In the genomic region with DNA sequence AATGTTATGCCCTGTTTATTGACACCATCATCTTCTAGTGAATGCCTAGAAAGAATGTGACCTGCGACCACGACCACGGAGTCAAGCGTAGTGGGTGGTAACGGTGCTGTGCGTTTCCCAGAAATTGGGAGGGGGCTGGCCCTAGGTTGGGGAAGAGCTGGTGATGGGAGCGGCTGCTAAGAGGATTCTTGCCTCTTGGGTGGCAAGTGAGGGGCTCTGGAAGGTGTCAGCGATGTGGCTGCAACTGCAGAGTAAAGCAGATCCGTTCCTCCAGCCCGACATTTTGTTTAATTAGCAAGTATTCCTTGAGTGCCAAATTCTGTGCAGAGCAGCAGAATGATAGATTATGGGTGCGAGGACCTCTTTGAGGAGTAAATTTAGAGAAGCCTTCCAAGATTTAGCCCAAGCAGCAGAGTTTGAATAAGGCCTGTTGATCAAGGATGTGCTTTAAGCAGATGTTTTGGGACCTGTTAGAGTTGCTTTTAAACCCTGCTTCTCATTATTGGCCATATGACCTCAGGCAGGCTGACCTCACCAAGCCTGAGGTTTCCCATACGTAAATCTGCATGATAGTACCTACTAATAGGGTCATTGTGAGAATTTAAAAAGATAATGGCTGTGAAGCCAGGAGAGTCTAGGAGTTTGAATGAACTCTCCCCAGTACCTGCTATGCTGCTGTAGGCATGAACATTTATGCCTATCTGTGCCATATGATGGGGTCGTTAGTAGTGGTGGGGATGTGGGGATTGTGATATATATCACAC, we compare ENCODE assay signal across 31 cellular contexts.
"Had no signal": no experiment of that assay in that cellular context is flagged by ENCODE, and none has a peak within 500 bp of the region (broad histone marks: within the 10 kb centered on the region; RNA-seq: fewer than 3 reads in every experiment).

No MANE protein-coding gene starts in this region.

- H3K27ac Mint-ChIP-seq: activated naive CD8-positive, alpha-beta T cell; dendritic cell treated with granulocyte-macrophage colony-stimulating factor and Interleukin-4, amounts not matched to agents 40 ng/mL and 50 ng/mL, for 4 days; stimulated activated effector memory CD8-positive, alpha-beta T cell treated with anti-CD3 and anti-CD28 coated beads, Interleukin-12 subunit alpha, Interleukin-12 subunit beta, amount 100 ng/mL, for 72 hours; type B pancreatic cell had no signal

- H3K36me3 Mint-ChIP-seq: stimulated activated effector memory CD8-positive, alpha-beta T cell treated with anti-CD3 and anti-CD28 coated beads, Interleukin-12 subunit alpha, Interleukin-12 subunit beta, amount 100 ng/mL, for 72 hours had no signal

- H3K4me1 ChIP-seq: gastroesophageal sphincter, left ventricle myocardium inferior, pancreas, prostate gland, uterus had no signal

- H3K4me1 Mint-ChIP-seq: central memory CD8-positive, alpha-beta T cell; naive B cell; stimulated activated effector memory CD8-positive, alpha-beta T cell treated with anti-CD3 and anti-CD28 coated beads, Interleukin-12 subunit alpha, Interleukin-12 subunit beta, amount 100 ng/mL, for 72 hours; stimulated activated naive CD8-positive, alpha-beta T cell treated with anti-CD3 and anti-CD28 coated beads, Interleukin-15, amount 100 ng/mL, for 72 hours had no signal

- H3K27me3 Mint-ChIP-seq: activated naive CD8-positive, alpha-beta T cell; central memory CD8-positive, alpha-beta T cell; dendritic cell treated with granulocyte-macrophage colony-stimulating factor and Interleukin-4, amounts not matched to agents 40 ng/mL and 50 ng/mL, for 4 days; naive B cell; stimulated activated naive CD8-positive, alpha-beta T cell treated with anti-CD3 and anti-CD28 coated beads, Interleukin-15, amount 100 ng/mL, for 72 hours; type B pancreatic cell had no signal

- H3K9me3 Mint-ChIP-seq: central memory CD8-positive, alpha-beta T cell; dendritic cell treated with granulocyte-macrophage colony-stimulating factor and Interleukin-4, amounts not matched to agents 40 ng/mL and 50 ng/mL, for 4 days; naive B cell; stimulated activated effector memory CD8-positive, alpha-beta T cell treated with anti-CD3 and anti-CD28 coated beads, Interleukin-12 subunit alpha, Interleukin-12 subunit beta, amount 100 ng/mL, for 72 hours; stimulated activated naive CD8-positive, alpha-beta T cell treated with anti-CD3 and anti-CD28 coated beads, Interleukin-15, amount 100 ng/mL, for 72 hours; type B pancreatic cell had no signal

- H3K4me3 ChIP-seq: gastroesophageal sphincter, left ventricle myocardium inferior, lung, pancreas, prostate gland, skin epidermis, uterus had no signal

- ATAC-seq: gastroesophageal sphincter; pancreas; sciatic nerve; stimulated activated effector memory CD8-positive, alpha-beta T cell treated with anti-CD3 and anti-CD28 coated beads, Interleukin-12 subunit alpha, Interleukin-12 subunit beta, amount 100 ng/mL, for 72 hours; stimulated activated naive CD8-positive, alpha-beta T cell treated with anti-CD3 and anti-CD28 coated beads, Interleukin-15, amount 100 ng/mL, for 72 hours had no signal

- H3K4me3 Mint-ChIP-seq: activated naive CD8-positive, alpha-beta T cell; central memory CD8-positive, alpha-beta T cell; dendritic cell treated with granulocyte-macrophage colony-stimulating factor and Interleukin-4, amounts not matched to agents 40 ng/mL and 50 ng/mL, for 4 days; naive B cell; stimulated activated effector memory CD8-positive, alpha-beta T cell treated with anti-CD3 and anti-CD28 coated beads, Interleukin-12 subunit alpha, Interleukin-12 subunit beta, amount 100 ng/mL, for 72 hours; stimulated activated naive CD8-positive, alpha-beta T cell treated with anti-CD3 and anti-CD28 coated beads, Interleukin-15, amount 100 ng/mL, for 72 hours; type B pancreatic cell had no signal

- H3K36me3 ChIP-seq: pancreas, prostate gland, uterus had no signal

- DNase-seq: activated CD4-positive, alpha-beta T cell treated with anti-CD3 and anti-CD28 coated beads for 4 hours; activated CD4-positive, alpha-beta T cell treated with anti-CD3 and anti-CD28 coated beads, Interleukin-2, amount 50 U/mL, for 4 hours; activated effector memory CD4-positive, alpha-beta T cell treated with Interleukin-2 at 50 U/mL for 16 hours; activated naive CD4-positive, alpha-beta T cell treated with Interleukin-2 at 50 U/mL for 16 hours; anterior cingulate cortex; effector CD4-positive, alpha-beta T cell; head of caudate nucleus; hippocampal formation; islet precursor cell; left ventricle myocardium inferior; naive B cell; nucleus accumbens; pancreas; retina; stimulated activated CD4-positive, alpha-beta T cell treated with anti-CD3 and anti-CD28 coated beads, Interleukin-12 subunit alpha, Interleukin-12 subunit beta, amount 100 ng/mL, for 4 hours; stimulated activated CD4-positive, alpha-beta T cell treated with anti-CD3 and anti-CD28 coated beads, Interleukin-4, amount 100 ng/mL, for 1 hour; stimulated activated naive CD8-positive, alpha-beta T cell treated with anti-CD3 and anti-CD28 coated beads, Interleukin-15, amount 100 ng/mL, for 72 hours; substantia nigra; T-helper 2 cell; uterus had no signal

- H3K9me3 ChIP-seq: gastroesophageal sphincter, left ventricle myocardium inferior, pancreas, prostate gland, uterus had no signal

- H3K27ac ChIP-seq: epithelial cell of prostate, gastroesophageal sphincter, left ventricle myocardium inferior, pancreas, prostate gland, skin epidermis, uterus had no signal

- H3K27me3 ChIP-seq: gastroesophageal sphincter, pancreas, uterus had no signal
